Comparison of ENCODE assay signal across 8 cellular contexts in the genomic region with DNA sequence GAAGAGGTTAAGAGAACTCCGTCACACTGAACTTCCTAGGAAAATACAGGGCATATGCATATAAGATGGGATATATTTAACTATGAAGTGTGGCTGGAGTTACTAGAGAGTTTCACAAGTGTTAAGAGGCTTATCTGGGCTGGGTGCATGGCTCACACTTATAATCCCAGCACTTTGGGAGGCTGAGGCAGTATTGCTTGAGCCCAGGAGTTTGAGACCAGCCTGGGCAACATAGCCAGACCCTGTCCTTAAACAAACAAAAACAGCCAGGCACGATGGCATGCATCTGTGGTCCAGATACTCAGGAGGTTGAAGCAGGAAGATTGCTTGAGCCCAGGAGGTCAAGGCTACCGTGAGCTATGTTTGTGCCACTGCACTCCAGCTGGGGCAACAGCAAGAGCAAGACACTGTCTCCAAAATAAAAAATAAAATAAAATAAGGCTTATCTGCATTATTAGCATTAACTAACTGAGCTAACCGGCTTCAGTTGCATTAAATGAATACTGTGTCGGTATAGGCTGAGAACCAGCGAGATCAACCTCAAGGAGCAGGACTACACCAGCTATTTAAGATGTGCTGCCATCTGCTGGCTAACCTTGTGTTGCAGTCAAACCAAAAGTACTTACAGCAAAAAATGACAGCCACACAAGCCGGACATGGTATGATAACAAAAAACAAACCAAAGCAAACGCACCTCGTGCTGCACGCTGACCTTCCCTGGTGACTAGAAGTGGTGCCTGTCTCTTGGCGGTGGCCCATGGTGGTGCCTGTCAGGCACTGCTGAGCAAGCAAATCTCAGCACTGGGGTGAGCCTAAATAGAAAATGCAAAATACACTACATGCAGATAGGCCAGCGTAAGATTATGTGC. TPM values are rescaled to one million over a fixed set of nuclear protein-coding genes. Genes with fewer than 3 reads are reported as not detected.
DNase-seq lines count a peak whose midpoint lies in the region; ATAC-seq and TF ChIP-seq lines count a peak whose summit lies in the region.

No MANE protein-coding gene starts in this region.

- no peaks in the 10 kb centered on the region for H3K79me2 ChIP-seq in fibroblast of lung (ENCODE audit: control insufficient read depth, insufficient read depth, low read length)
- H3K79me2 ChIP-seq in neural progenitor cell (ENCODE audit: low read depth), result no peaks in the 10 kb centered on the region

- peak overlapping the region; percentile 61 for H3K4me2 ChIP-seq in fibroblast of lung (ENCODE audit: extremely low read depth, insufficient read depth, low read length)
- no peak overlapping the region for H3K4me2 ChIP-seq in neural progenitor cell

- H3K27ac ChIP-seq in Panc1 (ENCODE audit: low read length) (no peak overlapping the region), fibroblast of lung (ENCODE audit: insufficient read depth, low read length) (no peak overlapping the region), neural progenitor cell (no peak overlapping the region)

- POLR2A ChIA-PET in Panc1 (lab: Charles Lee), result no interaction called here

- H3K9me3 ChIP-seq in Panc1 (ENCODE audit: control insufficient read depth, insufficient read depth, low read depth, low read length), result no peaks in the 10 kb centered on the region
- H3K9me3 ChIP-seq in fibroblast of lung (ENCODE audit: control insufficient read depth, insufficient read depth, low read depth, low read length), result no peaks in the 10 kb centered on the region
- H3K9me3 ChIP-seq in neural progenitor cell (ENCODE audit: low read depth), result no peaks in the 10 kb centered on the region

- H3K27me3 ChIP-seq in GM06990 (replicated peaks; ENCODE audit: control insufficient read depth, insufficient read depth, low read length) (no peaks in the 10 kb centered on the region), Panc1 (ENCODE audit: control insufficient read depth, insufficient read depth, low read length) (no peaks in the 10 kb centered on the region), fibroblast of lung (ENCODE audit: control insufficient read depth, insufficient read depth, low read length) (no peaks in the 10 kb centered on the region), neural progenitor cell (no peaks in the 10 kb centered on the region)

- CTCF ChIA-PET in Panc1 (lab: Charles Lee), result interaction anchor here (0.7 to 1.0 kb wide), 3 partner anchors 19 to 130 kb away, joined by 3 read pairs; no protein-coding TSS in a partner anchor

- in situ Hi-C loops in Panc1 (cut with HindIII; ENCODE audit: low pct_unique_long_range_greater_than_20kb, low sequenced_read_pairs), result no loop called here

- H3K4me3 ChIP-seq in GM06990 (replicated peaks; ENCODE audit: low read depth, low read length), result no peak overlapping the region
- no peak overlapping the region for H3K4me3 ChIP-seq in Panc1 (ENCODE audit: low read depth in 2 of 2, low read length in 2 of 2)
- no peak overlapping the region for H3K4me3 ChIP-seq in fibroblast of lung (replicated peaks in 1 of 4; ENCODE audit: control extremely low read depth in 1 of 4, insufficient read depth in 1 of 4, low read depth in 3 of 4, low read length in 4 of 4)
- no peak overlapping the region for H3K4me3 ChIP-seq in neural progenitor cell

- no peak overlapping the region for H2AFZ ChIP-seq in fibroblast of lung (ENCODE audit: low read length)
- no peak overlapping the region for H2AFZ ChIP-seq in neural progenitor cell (replicated peaks)

- H3K4me3 Mint-ChIP-seq in activated T-cell treated with anti-CD3 and anti-CD28 coated beads, Interleukin-2, amount 50 U/mL, for 4 hours, result no peak overlapping the region
- no peak overlapping the region for H3K4me3 Mint-ChIP-seq in neural progenitor cell

- ATAC-seq in Panc1 (peak; percentile 88), GM18517 (IDR thresholded peaks at IDR 0.05; ENCODE audit: unreplicated experiment) (no peak)
- peak; percentile 83 to 93 for ATAC-seq in activated T-cell treated with anti-CD3 and anti-CD28 coated beads, Interleukin-2, amount 50 U/mL, for 4 hours
- peak; percentile 88 for ATAC-seq in stimulated activated naive CD8-positive, alpha-beta T cell treated with anti-CD3 and anti-CD28 coated beads, Interleukin-15, Interleukin-2, amounts not matched to agents 100 U/mL and 50 U/mL, for 24 hours

- DNase-seq in GM06990 (ENCODE audit: extremely low read depth, insufficient read length) (peak; percentile 44), KG1 (lab: John Stamatoyannopoulos, UW) (peak; percentile 51), Panc1 (ENCODE audit: low read depth, low spot score) (peak; percentile 55), fibroblast of lung (ENCODE audit: low read depth in 2 of 2) (peak; percentile 71 to 87), neural progenitor cell (ENCODE audit: low spot score) (peak; percentile 87)
- DNase-seq in activated T-cell treated with anti-CD3 and anti-CD28 coated beads, Interleukin-2, amount 50 U/mL, for 4 hours, result peak; percentile 64
- DNase-seq in stimulated activated naive CD8-positive, alpha-beta T cell treated with anti-CD3 and anti-CD28 coated beads, Interleukin-15, Interleukin-2, amounts not matched to agents 100 U/mL and 50 U/mL, for 24 hours, result peak; percentile 80

- no peaks in the 10 kb centered on the region for H3K36me3 ChIP-seq in GM06990 (ENCODE audit: control insufficient read depth, insufficient read depth, low read length)
- H3K36me3 ChIP-seq in Panc1 (ENCODE audit: control insufficient read depth, insufficient read depth, low read length), result no peaks in the 10 kb centered on the region
- no peaks in the 10 kb centered on the region for H3K36me3 ChIP-seq in fibroblast of lung (ENCODE audit: control insufficient read depth, insufficient read depth, low read length)
- H3K36me3 ChIP-seq in neural progenitor cell, result no peaks in the 10 kb centered on the region

- no peaks in the 10 kb centered on the region for H3K36me3 Mint-ChIP-seq in activated T-cell treated with anti-CD3 and anti-CD28 coated beads, Interleukin-2, amount 50 U/mL, for 4 hours (ENCODE audit: insufficient read depth)
- peaks cover 8% of the 10 kb centered on the region for H3K36me3 Mint-ChIP-seq in neural progenitor cell

- no TSS peak for BruUV-seq in Panc1 (replicated peaks; lab: Mats Ljungman, UMichigan)

- peaks cover 2% of the 10 kb centered on the region for H3K27me3 Mint-ChIP-seq in activated T-cell treated with anti-CD3 and anti-CD28 coated beads, Interleukin-2, amount 50 U/mL, for 4 hours (ENCODE audit: low read depth)
- peaks cover 2% of the 10 kb centered on the region for H3K27me3 Mint-ChIP-seq in neural progenitor cell (ENCODE audit: insufficient read depth, low read depth)

- H4K20me1 ChIP-seq in fibroblast of lung (ENCODE audit: control insufficient read depth, extremely low read depth, insufficient read depth, low read length) (no peaks in the 10 kb centered on the region), neural progenitor cell (ENCODE audit: low read depth) (no peaks in the 10 kb centered on the region)

- H3F3A ChIP-seq in neural progenitor cell (ENCODE audit: low read depth), result peaks cover 9% of the 10 kb centered on the region

- H3K4me1 Mint-ChIP-seq in activated T-cell treated with anti-CD3 and anti-CD28 coated beads, Interleukin-2, amount 50 U/mL, for 4 hours (ENCODE audit: low read depth), result peaks cover 3% of the 10 kb centered on the region
- H3K4me1 Mint-ChIP-seq in neural progenitor cell, result peaks cover 7% of the 10 kb centered on the region

- 0 out of 2 replicates have a peak, but pooled peaks cover 3% of the 10 kb centered on the region for H3K4me1 ChIP-seq in Panc1 (ENCODE audit: control insufficient read depth, insufficient read depth, low read length)
- H3K4me1 ChIP-seq in fibroblast of lung (ENCODE audit: control insufficient read depth, extremely low read depth, insufficient read depth, low read length), result peaks cover 21% of the 10 kb centered on the region
- no peaks in the 10 kb centered on the region for H3K4me1 ChIP-seq in neural progenitor cell

- TF ChIP-seq CTCF in GM06990 (IDR thresholded peaks at IDR 0.05; ENCODE audit: insufficient read depth, low read length, poor library complexity, severe bottlenecking), result peak; percentile 76
- peak; percentile 92 for TF ChIP-seq CTCF in Panc1 (IDR thresholded peaks at IDR 0.05)
- TF ChIP-seq CTCF in fibroblast of lung (conservative IDR thresholded peaks at IDR 0.05 in 1 of 2, IDR thresholded peaks at IDR 0.05 in 1 of 2; ENCODE audit: low read depth in 1 of 2, low read length in 2 of 2), result peak; percentile 80 to 88
- peak; percentile 83 for TF ChIP-seq CTCF in neural progenitor cell (IDR thresholded peaks at IDR 0.05)

- no peak overlapping the region for H3K27ac Mint-ChIP-seq in neural progenitor cell

- no peak overlapping the region for H3K9ac ChIP-seq in fibroblast of lung (ENCODE audit: insufficient read depth, low read length)
- H3K9ac ChIP-seq in neural progenitor cell, result no peak overlapping the region

- H3K9me3 Mint-ChIP-seq in activated T-cell treated with anti-CD3 and anti-CD28 coated beads, Interleukin-2, amount 50 U/mL, for 4 hours, result no peaks in the 10 kb centered on the region
- H3K9me3 Mint-ChIP-seq in neural progenitor cell, result peaks cover 8% of the 10 kb centered on the region

- intact Hi-C loops in Panc1 (cut with micrococcal nuclease; ENCODE audit: unreplicated experiment), result loop anchor here (5.0 kb wide), 1 partner anchor 154 kb away; no protein-coding TSS in a partner anchor

RNA-seq across cellular contexts. Expression of gene RBBP5, which starts 19.7 kb away (rescaled TPM):
- 22.2 TPM for total RNA-seq in Panc1 (2021; ENCODE audit: unreplicated experiment)
- polyA plus RNA-seq in Panc1 (2012; ENCODE audit: insufficient read length), result 10.1 TPM
- total RNA-seq in activated T-cell treated with anti-CD3 and anti-CD28 coated beads, Interleukin-2, amount 50 U/mL, for 4 hours, result 10 to 100 TPM; 27.4 to 36.2 (median 31.2) TPM
- total RNA-seq in fibroblast of lung, result 19.8 and 22.1 TPM in 2 replicates
- 16.4 and 19.9 TPM in 2 replicates for polyA plus RNA-seq in fibroblast of lung
- polyA plus RNA-seq in fibroblast of lung (2012), result 8.7 and 10.3 TPM in 2 replicates
- 3.0 and 4.9 TPM in 2 replicates for polyA minus RNA-seq in fibroblast of lung (ENCODE audit: low replicate concordance)
- total RNA-seq in neural progenitor cell (ENCODE audit: low replicate concordance), result 21.9 and 30.1 TPM in 2 replicates

RNA-seq across cellular contexts. Expression of gene TMEM81, which starts 57.2 kb away (rescaled TPM):
- total RNA-seq in Panc1 (2021; ENCODE audit: unreplicated experiment) (4.0 TPM), fibroblast of lung (1.8 and 2.3 TPM in 2 replicates), neural progenitor cell (ENCODE audit: low replicate concordance) (2.1 and 3.3 TPM in 2 replicates)
- polyA plus RNA-seq in Panc1 (2012; ENCODE audit: insufficient read length), result 3.1 TPM
- total RNA-seq in activated T-cell treated with anti-CD3 and anti-CD28 coated beads, Interleukin-2, amount 50 U/mL, for 4 hours, result 1 to 10 TPM; 2.3 to 3.1 (median 2.9) TPM
- polyA plus RNA-seq in fibroblast of lung, result 1.9 and 2.1 TPM in 2 replicates
- 0.99 and 1.7 TPM in 2 replicates for polyA plus RNA-seq in fibroblast of lung (2012)
- polyA minus RNA-seq in fibroblast of lung (ENCODE audit: low replicate concordance), result 0.39 and 3.3 TPM in 2 replicates
